2 cellular contexts compared by ENCODE assay signal in genomic region chr4:25070512-25070911, GRCh38.
TF ChIP-seq lines count a peak whose summit lies in the region.

No MANE protein-coding gene starts in this region.

TF ChIP-seq in GM23338, 12 proteins besides CTCF, POLR2A, EP300 and RAD21:
- no peak for TF ChIP-seq NANOG (IDR thresholded peaks at IDR 0.05; ENCODE audit: borderline replicate concordance)
- TF ChIP-seq POLR2AphosphoS5 (IDR thresholded peaks at IDR 0.05; ENCODE audit: low read depth): no peak
- no peak for TF ChIP-seq ZNF114 (CRISPR knock-in tag; IDR thresholded peaks at IDR 0.05)
- no peak for TF ChIP-seq ZNF331 (CRISPR knock-in tag; IDR thresholded peaks at IDR 0.05; ENCODE audit: low read depth)
- no peak for TF ChIP-seq JUNB (IDR thresholded peaks at IDR 0.05; ENCODE audit: unreplicated experiment)
- no peak for TF ChIP-seq EZH2phosphoT487 (IDR thresholded peaks at IDR 0.05; ENCODE audit: unreplicated experiment)
TF ChIP-seq in GM23338: peak in this region for 0.

TF ChIP-seq in K562, 482 proteins besides CTCF, POLR2A, EP300 and RAD21:
- TF ChIP-seq ZFP36 (IDR thresholded peaks at IDR 0.05; ENCODE audit: low read depth, low read length, partially characterized antibody) (peak; percentile 55), PURB (CRISPR knock-in tag; IDR thresholded peaks at IDR 0.05; ENCODE audit: low read depth) (no peak)
